In the genomic region with DNA sequence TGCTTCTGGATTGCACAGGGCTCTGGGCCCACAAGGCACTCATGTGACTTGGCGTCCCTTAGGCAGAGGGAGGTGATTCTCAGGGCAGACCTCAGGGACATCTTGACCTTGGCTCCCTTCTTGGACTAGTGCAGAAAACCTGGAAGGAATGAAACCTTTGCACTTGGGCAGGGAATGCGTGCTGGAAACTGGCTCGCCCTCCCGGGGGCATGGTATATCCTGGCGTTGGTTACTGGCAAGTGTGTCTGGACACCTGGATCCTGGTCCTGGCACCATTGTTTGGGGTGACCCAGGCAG, we compare ENCODE assay signal across 16 cellular contexts.
DNase-seq lines count a peak whose midpoint lies in the region; ATAC-seq, FAIRE-seq and TF ChIP-seq lines count a peak whose summit lies in the region.
"Had no signal": no experiment of that assay in that cellular context is flagged by ENCODE, and none has a peak within 500 bp of the region (broad histone marks: within the 10 kb centered on the region; RNA-seq: fewer than 3 reads in every experiment).

No MANE protein-coding gene starts in this region.

- FAIRE-seq in small intestine (lab: Jason Lieb, UNC) = no peak
- FAIRE-seq: GM19239, H54 had no signal

- H3K27ac ChIP-seq in BLaER1 (no peak overlapping the region; the same call in 1 of the 2 replicates), Peyer's patch (peak overlapping the region in 2 of 4 donors; percentile 61 to 64), small intestine (ENCODE audit: low read depth in 1 of 2, low read length in 1 of 2) (peak overlapping the region in 1 of 2 donors; percentile 13)
- H3K27ac ChIP-seq: SJSA1 had no signal

- H3K4me2 ChIP-seq in BLaER1 = peak overlapping the region; percentile 23; the same call in 1 of the 2 replicates

- TF ChIP-seq CTCF in Peyer's patch (IDR thresholded peaks at IDR 0.05) = no peak
- no peak for TF ChIP-seq CTCF in mucosa of descending colon (IDR thresholded peaks at IDR 0.05)

- peaks cover 12% of the 10 kb centered on the region for H3K9me3 ChIP-seq in BLaER1
- no peaks in the 10 kb centered on the region for H3K9me3 ChIP-seq in Peyer's patch
- no peaks in the 10 kb centered on the region for H3K9me3 ChIP-seq in mucosa of descending colon
- no peaks in the 10 kb centered on the region for H3K9me3 ChIP-seq in small intestine (ENCODE audit: control insufficient read depth, low read depth)
- H3K9me3 ChIP-seq: SJSA1 had no signal

- ATAC-seq in mucosa of descending colon (peak; percentile 26), esophagus mucosa (no peak)

- H3K9ac ChIP-seq in BLaER1 = no peak overlapping the region

- no peak for TF ChIP-seq POLR2A in Peyer's patch (IDR thresholded peaks at IDR 0.05)

- intact Hi-C loops in mucosa of descending colon (cut with DNase I, micrococcal nuclease) = loop anchor here in 1 of 2 donors (10.0 kb wide), 1 partner anchor 53 kb away; no protein-coding TSS in a partner anchor

- H3K36me3 ChIP-seq in BLaER1 = peaks cover 4% of the 10 kb centered on the region; the same call in 1 of the 2 replicates
- H3K36me3 ChIP-seq in Peyer's patch = no peaks in the 10 kb centered on the region
- H3K36me3 ChIP-seq in mucosa of descending colon (ENCODE audit: low read depth) = no peaks in the 10 kb centered on the region
- no peaks in the 10 kb centered on the region for H3K36me3 ChIP-seq in small intestine (ENCODE audit: control insufficient read depth in 2 of 2, insufficient read depth in 2 of 2, low read length in 2 of 2)
- H3K36me3 ChIP-seq: SJSA1 had no signal

- 24 to 64% (median 46%) methylated on average over 5 of the region's 5 CpGs for WGBS in small intestine, 3 donors

- H3K4me1 ChIP-seq in BLaER1 = peaks cover 76% of the 10 kb centered on the region
- H3K4me1 ChIP-seq in Peyer's patch = peaks cover 0 to 23% (median 3%) of the 10 kb centered on the region in 4 donors
- H3K4me1 ChIP-seq in mucosa of descending colon (ENCODE audit: low read depth) = no peaks in the 10 kb centered on the region
- H3K4me1 ChIP-seq in small intestine (ENCODE audit: control insufficient read depth in 2 of 2, insufficient read depth in 1 of 2, low read depth in 1 of 2, low read length in 1 of 2) = peaks cover 11 to 14% of the 10 kb centered on the region in 2 donors

- H4K20me1 ChIP-seq in BLaER1 = no peaks in the 10 kb centered on the region; the same call in 1 of the 2 replicates

- DNase-seq in Peyer's patch (peak in 2 of 3 donors; percentile 62 to 68), mucosa of descending colon (no peak), small intestine (peak; percentile 78), NAMALWA (ENCODE audit: low spot score) (no peak), OCI-M2 (lab: John Stamatoyannopoulos, UW; ENCODE audit: unreplicated experiment) (no peak)
- DNase-seq: Calu3; CD4-positive, alpha-beta memory T cell; MV-4-11; NCI-H1417 treated with DMSO at 0.1 percent for 48 hours; NCI-H1930; NCI-H69 had no signal

- no peaks in the 10 kb centered on the region for H3K27me3 ChIP-seq in BLaER1
- H3K27me3 ChIP-seq in Peyer's patch = no peaks in the 10 kb centered on the region
- H3K27me3 ChIP-seq in small intestine (ENCODE audit: control insufficient read depth in 2 of 2, insufficient read depth in 2 of 2, low read length in 2 of 2) = no peaks in the 10 kb centered on the region
- H3K27me3 ChIP-seq: SJSA1 had no signal

- H3K4me3 ChIP-seq in BLaER1 = no peak overlapping the region
- no peak overlapping the region for H3K4me3 ChIP-seq in Peyer's patch
- H3K4me3 ChIP-seq in mucosa of descending colon = no peak overlapping the region
- H3K4me3 ChIP-seq in small intestine (ENCODE audit: low read depth in 1 of 2, low read length in 2 of 2) = no peak overlapping the region
- H3K4me3 ChIP-seq: SJSA1 had no signal

Comparison
In these comparisons a context has a peak if more than half of its experiments do, and no peak if none do; other contexts are left out.
1. DNase-seq: peak in Peyer's patch (2 of 3) and small intestine (single experiment); none in mucosa of descending colon (0 of 3), NAMALWA (single experiment) and OCI-M2 (single experiment).